ENCODE assay signal across 20 cellular contexts in genomic region chr15:52181938-52182780, GRCh38. TPM values are rescaled to one million over a fixed set of nuclear protein-coding genes. Genes with fewer than 3 reads are reported as not detected.
A peak's percentile ranks its signal among the peaks of the same experiment; 100 is the strongest.
DNase-seq lines count a peak whose midpoint lies in the region; ATAC-seq, FAIRE-seq and TF ChIP-seq lines count a peak whose summit lies in the region.
"Had no signal": no experiment of that assay in that cellular context is flagged by ENCODE, and none has a peak within 500 bp of the region (broad histone marks: within the 10 kb centered on the region; RNA-seq: fewer than 3 reads in every experiment).

No MANE protein-coding gene starts in this region.

- no peak overlapping the region for H3K27ac ChIP-seq in H1 (ENCODE audit: low read depth, low read length)
- H3K27ac ChIP-seq in adrenal gland: no peak overlapping the region
- H3K27ac ChIP-seq: 22Rv1, SK-N-MC had no signal

- H3K9me3 Mint-ChIP-seq in activated CD8-positive, alpha-beta memory T cell treated with anti-CD3 and anti-CD28 coated beads, Interleukin-2, amount 10 ng/mL, durations not matched to agents 7 days and 5 days (ENCODE audit: low read depth): no peaks in the 10 kb centered on the region
- no peaks in the 10 kb centered on the region for H3K9me3 Mint-ChIP-seq in stimulated activated memory B cell treated with anti-CD40 and anti-IgM and Interleukin-4, amounts not matched to agents 10 μg/mL and 1 μg/mL and 100 μg/mL, for 72 hours

- CTCF ChIA-PET in activated CD8-positive, alpha-beta memory T cell treated with anti-CD3 and anti-CD28 coated beads, Interleukin-2, amount 10 ng/mL, durations not matched to agents 7 days and 5 days (lab: Charles Lee): interaction anchor here (1.0 to 2.4 kb wide), 2 partner anchors 26 to 46 kb away, joined by 6 to 14 read pairs; no protein-coding TSS in a partner anchor
- CTCF ChIA-PET in H1 (lab: Charles Lee; ENCODE audit: partially characterized antibody): interaction anchor here (0.6 to 13.2 kb wide), 14 partner anchors 9 to 1541 kb away, joined by 3 to 189 read pairs (median 3); partner anchors contain the start of gene SCG3

- H3K4me3 Mint-ChIP-seq in activated CD8-positive, alpha-beta memory T cell treated with anti-CD3 and anti-CD28 coated beads, Interleukin-2, amount 10 ng/mL, durations not matched to agents 7 days and 5 days: no peak overlapping the region
- no peak overlapping the region for H3K4me3 Mint-ChIP-seq in stimulated activated memory B cell treated with anti-CD40 and anti-IgM and Interleukin-4, amounts not matched to agents 10 μg/mL and 1 μg/mL and 100 μg/mL, for 72 hours

- intact Hi-C loops in adrenal gland (cut with DNase I): no loop called here

- H3K9me3 ChIP-seq in H1 (ENCODE audit: insufficient read depth in 2 of 2, low read depth in 1 of 2, low read length in 1 of 2) (no peaks in the 10 kb centered on the region), adrenal gland (replicated peaks in 1 of 3) (no peaks in the 10 kb centered on the region)
- H3K9me3 ChIP-seq: HAP-1 had no signal

- peaks cover 0 to 11% of the 10 kb centered on the region in 2 experiments; a peak in 1 of 4 replicates for H3K79me2 ChIP-seq in H1 (ENCODE audit: control insufficient read depth in 1 of 2, insufficient read depth in 2 of 2, low read length in 2 of 2)

- H2AK5ac ChIP-seq in H1 (ENCODE audit: low read depth, low read length): no peak overlapping the region

- no peak overlapping the region for H2BK5ac ChIP-seq in H1 (ENCODE audit: low read depth, low read length)

- TF ChIP-seq CTCF in H1 (IDR thresholded peaks at IDR 0.05; ENCODE audit: control extremely low read depth in 1 of 3, insufficient read depth in 1 of 3, low read depth in 1 of 3, low read length in 3 of 3) (no peak), adrenal gland (IDR thresholded peaks at IDR 0.05) (no peak)

- H3K79me1 ChIP-seq in H1 (ENCODE audit: low read depth, low read length): peaks cover 3% of the 10 kb centered on the region; the same call in 1 of the 2 replicates

- H3K4me1 ChIP-seq in H1 (replicated peaks in 1 of 4; ENCODE audit: control insufficient read depth in 3 of 4, insufficient read depth in 4 of 4, low read length in 3 of 4): peaks cover 1 to 9% (median 3%) of the 10 kb centered on the region in 4 experiments; a peak in 4 of 7 replicates
- peaks cover 11 to 31% of the 10 kb centered on the region in 2 donors for H3K4me1 ChIP-seq in adrenal gland (replicated peaks in 1 of 2)

- DNase-seq in activated CD8-positive, alpha-beta memory T cell treated with anti-CD3 and anti-CD28 coated beads, Interleukin-2, amount 10 ng/mL, durations not matched to agents 7 days and 5 days: no peak
- DNase-seq in activated CD8-positive, alpha-beta memory T cell treated with anti-CD3 and anti-CD28 coated beads, Interleukin-2, amount 50 U/mL, for 48 hours: no peak
- peak; percentile 6 for DNase-seq in OCI-M1 (lab: John Stamatoyannopoulos, UW)
- no peak for DNase-seq in H1 (ENCODE audit: low read depth in 1 of 2, low spot score in 2 of 2)
- no peak for DNase-seq in SKM-1 treated with dmso at 0.1 percent for 144 hours (lab: John Stamatoyannopoulos, UW; ENCODE audit: unreplicated experiment)
- DNase-seq in adrenal gland: no peak
- DNase-seq in activated CD4-positive, alpha-beta T cell treated with anti-CD3 and anti-CD28 coated beads, Interleukin-2, amount 50 U/mL, for 4 hours: no peak
- DNase-seq: DMS 273 treated with DMSO at 0.1 percent for 48 hours, MV-4-11, NCI-H1417 treated with DMSO at 0.1 percent for 48 hours, NCI-H2029, NCI-H2171 treated with DMSO at 0.1 percent for 48 hours, NCI-H774 had no signal

- H3K4me2 ChIP-seq in H1 (ENCODE audit: insufficient read depth in 1 of 2, low read depth in 2 of 2, low read length in 2 of 2): no peak overlapping the region

- H3K36me3 ChIP-seq in H1 (ENCODE audit: control insufficient read depth in 2 of 4, insufficient read depth in 4 of 4, low read length in 3 of 4): no peaks in the 10 kb centered on the region
- H3K36me3 ChIP-seq in adrenal gland (replicated peaks in 1 of 2): no peaks in the 10 kb centered on the region
- H3K36me3 ChIP-seq: HAP-1 had no signal

- H3K14ac ChIP-seq in H1 (ENCODE audit: insufficient read length): no peak overlapping the region

- H4K20me1 ChIP-seq in H1 (replicated peaks in 1 of 2; ENCODE audit: control insufficient read depth in 1 of 2, insufficient read depth in 2 of 2, low read length in 2 of 2): no peaks in the 10 kb centered on the region

- TF ChIP-seq EP300 in H1 (IDR thresholded peaks at IDR 0.05; ENCODE audit: borderline replicate concordance in 1 of 2, low read depth in 2 of 2, low read length in 2 of 2): no peak

- H3K4ac ChIP-seq in H1 (replicated peaks; ENCODE audit: insufficient read length, low read depth, low read length): no peak overlapping the region

- H3K18ac ChIP-seq in H1 (ENCODE audit: extremely low read depth, low read length): no peak overlapping the region

- no peak overlapping the region for H2AFZ ChIP-seq in H1 (ENCODE audit: low read length)

- H3K9ac ChIP-seq in H1 (replicated peaks in 1 of 4; ENCODE audit: extremely low read depth in 1 of 4, low read depth in 3 of 4, low read length in 3 of 4): no peak overlapping the region

- H4K8ac ChIP-seq in H1 (ENCODE audit: extremely low read depth, insufficient read depth, low read length): no peak overlapping the region

- H3K27me3 ChIP-seq in H1 (replicated peaks in 1 of 4; ENCODE audit: control insufficient read depth in 3 of 4, extremely low read depth in 1 of 4, insufficient read depth in 3 of 4, low read length in 3 of 4): peaks cover 0 to 8% (median 7%) of the 10 kb centered on the region in 4 experiments; a peak in 4 of 7 replicates
- no peaks in the 10 kb centered on the region for H3K27me3 ChIP-seq in adrenal gland

- TF ChIP-seq POLR2A in H1 (IDR thresholded peaks at IDR 0.05; ENCODE audit: control extremely low read depth in 1 of 2, low read depth in 2 of 2, low read length in 2 of 2) (no peak), adrenal gland (IDR thresholded peaks at IDR 0.05) (no peak)

- no peak overlapping the region for H3K4me3 ChIP-seq in H1 (ENCODE audit: extremely low read depth in 1 of 4, insufficient read depth in 2 of 4, low read depth in 3 of 4, low read length in 4 of 4)
- H3K4me3 ChIP-seq in adrenal gland: no peak overlapping the region
- H3K4me3 ChIP-seq: HAP-1, SK-N-MC had no signal

- TF ChIP-seq RAD21 in H1 (IDR thresholded peaks at IDR 0.05 in 1 of 2, conservative IDR thresholded peaks at IDR 0.05 in 1 of 2; ENCODE audit: low read depth in 2 of 2, low read length in 2 of 2): no peak

- POLR2A ChIA-PET in H1 (lab: Charles Lee; ENCODE audit: partially characterized antibody): no interaction called here

- peaks cover 15% of the 10 kb centered on the region for H3K23me2 ChIP-seq in H1 (ENCODE audit: low read depth, low read length)

- H3K27me3 Mint-ChIP-seq in activated CD8-positive, alpha-beta memory T cell treated with anti-CD3 and anti-CD28 coated beads, Interleukin-2, amount 10 ng/mL, durations not matched to agents 7 days and 5 days: no peaks in the 10 kb centered on the region
- no peaks in the 10 kb centered on the region for H3K27me3 Mint-ChIP-seq in stimulated activated memory B cell treated with anti-CD40 and anti-IgM and Interleukin-4, amounts not matched to agents 10 μg/mL and 1 μg/mL and 100 μg/mL, for 72 hours

- no peak overlapping the region for H4K91ac ChIP-seq in H1 (replicated peaks; ENCODE audit: insufficient read length, low read length)

- H3K4me1 Mint-ChIP-seq in activated CD8-positive, alpha-beta memory T cell treated with anti-CD3 and anti-CD28 coated beads, Interleukin-2, amount 10 ng/mL, durations not matched to agents 7 days and 5 days: peaks cover 32% of the 10 kb centered on the region
- peaks cover 51% of the 10 kb centered on the region for H3K4me1 Mint-ChIP-seq in stimulated activated memory B cell treated with anti-CD40 and anti-IgM and Interleukin-4, amounts not matched to agents 10 μg/mL and 1 μg/mL and 100 μg/mL, for 72 hours

- no peak overlapping the region for H2BK12ac ChIP-seq in H1 (ENCODE audit: low read depth, low read length)

- 0 out of 2 replicates have a peak overlapping the region, but pooled peaks have one; percentile 53 for H2BK15ac ChIP-seq in H1 (ENCODE audit: low read length)

- WGBS in H1 (ENCODE audit: extremely low coverage in 1 of 2, insufficient coverage in 1 of 2, insufficient read length in 1 of 2, insufficient replicate concordance in 2 of 2, low coverage in 1 of 2, low lambda C conversion rate in 2 of 2, missing lambda C conversion rate in 1 of 2), 2 experiments: 89% methylated on average over 6 of the region's 6 CpGs; no CpG with 5 or more reads in 1 of the 2 experiments
- 79 to 100% (median 88%) methylated on average over 3 to 6 of the region's 6 CpGs for WGBS in adrenal gland, 4 donors

- no peak for ATAC-seq in activated CD8-positive, alpha-beta memory T cell treated with anti-CD3 and anti-CD28 coated beads, Interleukin-2, amount 10 ng/mL, durations not matched to agents 7 days and 5 days
- no peak for ATAC-seq in stimulated activated memory B cell treated with anti-CD40 and anti-IgM and Interleukin-4, amounts not matched to agents 10 μg/mL and 1 μg/mL and 100 μg/mL, for 72 hours
- ATAC-seq: Panc1, Right ventricle myocardium inferior had no signal

- no peak overlapping the region for H3K56ac ChIP-seq in H1 (replicated peaks; ENCODE audit: insufficient read length, low read depth, low read length)

- H2BK20ac ChIP-seq in H1 (ENCODE audit: low read length): no peak overlapping the region

- FAIRE-seq in H1 (lab: Jason Lieb, UNC): no peak
- FAIRE-seq: GM19239 had no signal

- no peak overlapping the region for H4K5ac ChIP-seq in H1 (ENCODE audit: insufficient read length, low read depth, low read length)

- H3K23ac ChIP-seq in H1 (ENCODE audit: insufficient read length): no peak overlapping the region

- no peaks in the 10 kb centered on the region for H3K36me3 Mint-ChIP-seq in activated CD8-positive, alpha-beta memory T cell treated with anti-CD3 and anti-CD28 coated beads, Interleukin-2, amount 10 ng/mL, durations not matched to agents 7 days and 5 days
- H3K36me3 Mint-ChIP-seq in stimulated activated memory B cell treated with anti-CD40 and anti-IgM and Interleukin-4, amounts not matched to agents 10 μg/mL and 1 μg/mL and 100 μg/mL, for 72 hours: no peaks in the 10 kb centered on the region

- H2BK120ac ChIP-seq in H1 (replicated peaks; ENCODE audit: low read depth, low read length): no peak overlapping the region

- H3K27ac Mint-ChIP-seq in activated CD8-positive, alpha-beta memory T cell treated with anti-CD3 and anti-CD28 coated beads, Interleukin-2, amount 10 ng/mL, durations not matched to agents 7 days and 5 days: peak overlapping the region; percentile 46
- H3K27ac Mint-ChIP-seq in stimulated activated memory B cell treated with anti-CD40 and anti-IgM and Interleukin-4, amounts not matched to agents 10 μg/mL and 1 μg/mL and 100 μg/mL, for 72 hours: peak overlapping the region; percentile 32

RNA-seq across cellular contexts. Expression of gene GNB5, which starts 9.0 kb away (rescaled TPM):
- 10 to 100 TPM; 27.9 to 39.5 TPM for total RNA-seq in activated CD8-positive, alpha-beta memory T cell treated with anti-CD3 and anti-CD28 coated beads, Interleukin-2, amount 10 ng/mL, durations not matched to agents 7 days and 5 days
- 37.7 and 42.5 TPM in 2 replicates for total RNA-seq in H1 (2021; fragmentation: NEBNext Ultra II Directional; extraction: Animal tissue kit (Norgen Biotek cat#: 25700))
- polyA plus RNA-seq in H1 (2011; rRNA removed): 21.7 and 25.2 TPM in 2 replicates
- polyA plus RNA-seq in H1 (2011; cell fraction: cytosol; rRNA removed): 36.8 TPM
- 25.2 TPM for polyA plus RNA-seq in H1 (2011; cell fraction: nucleus; rRNA removed)
- 32.7 to 36.7 TPM (median 36.1 TPM) in 4 replicates for polyA plus RNA-seq in H1 (2012, experiment 1 of 2)
- 20.8 TPM for polyA plus RNA-seq in H1 (2012, experiment 2 of 2)
- polyA plus RNA-seq in H1 (2013, experiment 1 of 2): 17.1 TPM
- polyA plus RNA-seq in H1 (2013, experiment 2 of 2): 16.3 TPM
- polyA minus RNA-seq in H1 (2011; rRNA and poly(A)+ RNA removed): 36.8 and 39.2 TPM in 2 replicates
- 33.0 TPM for polyA minus RNA-seq in H1 (2011; cell fraction: cytosol; rRNA and poly(A)+ RNA removed)
- 34.9 TPM for polyA minus RNA-seq in H1 (2011; cell fraction: nucleus; rRNA and poly(A)+ RNA removed)
- total RNA-seq in adrenal gland: 10 to 100 TPM; 12.1 to 60.7 (median 20.3) TPM
- polyA plus RNA-seq in adrenal gland: 10 to 100 TPM; 10.1 to 19.5 (median 11.2) TPM
